ENCODE assay signal across 8 cellular contexts in genomic region chr1:89994805-89995594, GRCh38. TPM values are rescaled to one million over a fixed set of nuclear protein-coding genes. Genes with fewer than 3 reads are reported as not detected.
DNase-seq lines count a peak whose midpoint lies in the region; ATAC-seq and TF ChIP-seq lines count a peak whose summit lies in the region.

A gene with protein sequence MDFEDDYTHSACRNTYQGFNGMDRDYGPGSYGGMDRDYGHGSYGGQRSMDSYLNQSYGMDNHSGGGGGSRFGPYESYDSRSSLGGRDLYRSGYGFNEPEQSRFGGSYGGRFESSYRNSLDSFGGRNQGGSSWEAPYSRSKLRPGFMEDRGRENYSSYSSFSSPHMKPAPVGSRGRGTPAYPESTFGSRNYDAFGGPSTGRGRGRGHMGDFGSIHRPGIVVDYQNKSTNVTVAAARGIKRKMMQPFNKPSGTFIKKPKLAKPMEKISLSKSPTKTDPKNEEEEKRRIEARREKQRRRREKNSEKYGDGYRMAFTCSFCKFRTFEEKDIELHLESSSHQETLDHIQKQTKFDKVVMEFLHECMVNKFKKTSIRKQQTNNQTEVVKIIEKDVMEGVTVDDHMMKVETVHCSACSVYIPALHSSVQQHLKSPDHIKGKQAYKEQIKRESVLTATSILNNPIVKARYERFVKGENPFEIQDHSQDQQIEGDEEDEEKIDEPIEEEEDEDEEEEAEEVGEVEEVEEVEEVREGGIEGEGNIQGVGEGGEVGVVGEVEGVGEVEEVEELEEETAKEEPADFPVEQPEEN (plus strand): TSS chr1:89995110. CDS start chr1:89995258, 148 bp downstream.

- peak within 1 kb of the TSS; percentile 98 for H3K4me3 Mint-ChIP-seq in activated T-cell treated with anti-CD3 and anti-CD28 coated beads, Interleukin-2, amount 50 U/mL, for 24 hours

- no peaks in the 10 kb centered on the region for H3K9me3 ChIP-seq in muscle layer of colon (ENCODE audit: low read length)

- H3K27me3 ChIP-seq in muscle layer of colon (ENCODE audit: control insufficient read depth in 1 of 2, insufficient read depth in 2 of 2, low read length in 2 of 2), result no peaks in the 10 kb centered on the region

- H3K27ac ChIP-seq in muscle layer of colon (ENCODE audit: low read depth, low read length), result peak within 1 kb of the TSS; percentile 99

- H3K9ac ChIP-seq in muscle layer of colon (ENCODE audit: low read length), result peak within 1 kb of the TSS; percentile 78

- ATAC-seq in GM21619 (IDR thresholded peaks at IDR 0.05; ENCODE audit: unreplicated experiment), result peak; percentile 94
- ATAC-seq in esophagus mucosa, result peak; percentile 93

- no peaks in the 10 kb centered on the region for H3K9me3 Mint-ChIP-seq in activated T-cell treated with anti-CD3 and anti-CD28 coated beads, Interleukin-2, amount 50 U/mL, for 24 hours

- H3K4me1 ChIP-seq in muscle layer of colon (ENCODE audit: insufficient read depth, low read length), result peaks cover 16% of the 10 kb centered on the region

- no peaks in the 10 kb centered on the region for H3K36me3 ChIP-seq in muscle layer of colon (ENCODE audit: insufficient read depth, low read length)

- H3K27ac Mint-ChIP-seq in activated T-cell treated with anti-CD3 and anti-CD28 coated beads, Interleukin-2, amount 50 U/mL, for 24 hours, result peak within 1 kb of the TSS; percentile 95

- H3K36me3 Mint-ChIP-seq in activated T-cell treated with anti-CD3 and anti-CD28 coated beads, Interleukin-2, amount 50 U/mL, for 24 hours (ENCODE audit: low read depth), result peaks cover 37% of the 10 kb centered on the region

- H3K4me3 ChIP-seq in Jurkat, Clone E6-1 (ENCODE audit: low read length), result peak within 1 kb of the TSS; percentile 93
- H3K4me3 ChIP-seq in muscle layer of colon (ENCODE audit: low read depth in 1 of 2, low read length in 2 of 2), result peak within 1 kb of the TSS; percentile 77 to 81

- DNase-seq in DMS53 (lab: John Stamatoyannopoulos, UW), result peak; percentile 99
- DNase-seq in Jurkat, Clone E6-1 (ENCODE audit: low read depth, low spot score), result peak; percentile 84
- peak; percentile 99 for DNase-seq in activated T-cell treated with anti-CD3 and anti-CD28 coated beads, Interleukin-2, amount 50 U/mL, for 24 hours
- peak; percentile 86 for DNase-seq in stimulated activated CD8-positive, alpha-beta memory T cell treated with anti-CD3 and anti-CD28 coated beads, Interleukin-7, amount 100 ng/mL, for 24 hours (ENCODE audit: low read depth)

- peaks cover 46% of the 10 kb centered on the region for H3K4me1 Mint-ChIP-seq in activated T-cell treated with anti-CD3 and anti-CD28 coated beads, Interleukin-2, amount 50 U/mL, for 24 hours (ENCODE audit: low read depth)

- H3K27me3 Mint-ChIP-seq in activated T-cell treated with anti-CD3 and anti-CD28 coated beads, Interleukin-2, amount 50 U/mL, for 24 hours, result no peaks in the 10 kb centered on the region

TF ChIP-seq in PFSK-1, 5 proteins besides CTCF, POLR2A, EP300 and RAD21:
- TF ChIP-seq POLR2AphosphoS5 (IDR thresholded peaks at IDR 0.05; ENCODE audit: low read depth, low read length), result peak; percentile 98
- peak; percentile 65; the same call in 1 of the 2 replicates for TF ChIP-seq SIN3A (IDR thresholded peaks at IDR 0.05; ENCODE audit: borderline replicate concordance, insufficient read depth, low read length)
- TF ChIP-seq TAF1 (IDR thresholded peaks at IDR 0.05; ENCODE audit: borderline replicate concordance, insufficient read depth, low read length), result peak; percentile 81; the same call in 1 of the 2 replicates
- TF ChIP-seq REST (IDR thresholded peaks at IDR 0.05; ENCODE audit: insufficient read depth in 1 of 2, low read depth in 2 of 2, low read length in 2 of 2), result peak; percentile 69 to 84
- TF ChIP-seq FOXP2 (optimal IDR thresholded peaks at IDR 0.05; ENCODE audit: borderline replicate concordance, extremely low read depth, extremely low read length, insufficient read depth), result peak; percentile 98

RNA-seq across cellular contexts. Expression of the gene that starts here (rescaled TPM):
- polyA plus RNA-seq in Jurkat, Clone E6-1 (2012; ENCODE audit: insufficient read depth, insufficient read length), result 26.9 TPM
- 9.1 TPM for polyA plus RNA-seq in PFSK-1 (2012; ENCODE audit: insufficient read length, low read depth)
- total RNA-seq in esophagus mucosa, result 14.7 TPM

Comparison
In these comparisons a context has a peak if more than half of its experiments do, and no peak if none do; other contexts are left out.
1. Peak in every context shown above with its lines: DNase-seq, ATAC-seq, H3K4me3 ChIP-seq and H3K27ac ChIP-seq.